19 cellular contexts compared by ENCODE assay signal in the genomic region with DNA sequence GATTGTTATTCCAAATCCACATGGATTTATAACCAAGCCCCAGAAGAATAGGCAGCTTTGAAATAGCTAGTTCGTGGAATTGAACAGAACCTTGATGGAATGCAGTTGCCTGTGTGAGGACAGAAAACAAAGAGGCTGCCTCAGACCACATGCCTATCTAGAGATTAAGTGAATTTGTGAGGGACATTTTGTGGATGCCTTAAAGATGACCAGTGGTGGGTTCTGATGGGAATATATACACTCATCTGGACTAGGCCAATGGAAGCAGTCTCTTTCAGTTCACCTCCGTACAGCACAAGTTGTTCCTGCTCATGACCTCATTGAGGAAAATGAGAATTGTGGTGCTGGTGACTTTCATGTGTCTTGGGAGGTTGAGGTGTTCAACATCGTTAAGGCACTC.
"Had no signal": no experiment of that assay in that cellular context is flagged by ENCODE, and none has a peak within 500 bp of the region (broad histone marks: within the 10 kb centered on the region; RNA-seq: fewer than 3 reads in every experiment).

No MANE protein-coding gene starts in this region.

- H3K36me3 ChIP-seq: cardiac muscle cell, neutrophil, ovary, prostate gland had no signal

- FAIRE-seq: endometrium had no signal

- H3K27me3 Mint-ChIP-seq: activated CD4-positive, alpha-beta memory T cell treated with anti-CD3 and anti-CD28 coated beads for 36 hours; activated naive CD4-positive, alpha-beta T cell treated with anti-CD3 and anti-CD28 coated beads, Interleukin-2, amount 50 U/mL, for 24 hours; stimulated activated naive CD8-positive, alpha-beta T cell treated with anti-CD3 and anti-CD28 coated beads, Interleukin-15, amount 100 ng/mL, for 72 hours; T-helper 17 cell had no signal

- H3K4me3 Mint-ChIP-seq: activated CD4-positive, alpha-beta memory T cell treated with anti-CD3 and anti-CD28 coated beads for 36 hours; activated naive CD4-positive, alpha-beta T cell treated with anti-CD3 and anti-CD28 coated beads, Interleukin-2, amount 50 U/mL, for 24 hours; natural killer cell; stimulated activated naive CD8-positive, alpha-beta T cell treated with anti-CD3 and anti-CD28 coated beads, Interleukin-15, amount 100 ng/mL, for 72 hours; T-helper 17 cell had no signal

- H3K9me3 Mint-ChIP-seq: activated CD4-positive, alpha-beta memory T cell treated with anti-CD3 and anti-CD28 coated beads for 36 hours; activated naive CD4-positive, alpha-beta T cell treated with anti-CD3 and anti-CD28 coated beads, Interleukin-2, amount 50 U/mL, for 24 hours; natural killer cell had no signal

- ATAC-seq: heart left ventricle; left lobe of liver; lower lobe of right lung; natural killer cell; stimulated activated naive CD8-positive, alpha-beta T cell treated with anti-CD3 and anti-CD28 coated beads, Interleukin-15, amount 100 ng/mL, for 72 hours; T-helper 17 cell had no signal

- H3K4me1 ChIP-seq: heart left ventricle, lower lobe of right lung, prostate gland, tibial artery had no signal

- H3K9me3 ChIP-seq: heart left ventricle, lower lobe of right lung, neutrophil, ovary, prostate gland, tibial artery had no signal

- H3K4me1 Mint-ChIP-seq: activated naive CD4-positive, alpha-beta T cell treated with anti-CD3 and anti-CD28 coated beads, Interleukin-2, amount 50 U/mL, for 24 hours; natural killer cell; stimulated activated naive CD8-positive, alpha-beta T cell treated with anti-CD3 and anti-CD28 coated beads, Interleukin-15, amount 100 ng/mL, for 72 hours; T-helper 17 cell had no signal

- H3K4me3 ChIP-seq: cardiac muscle cell, heart left ventricle, lower lobe of right lung, ovary, prostate gland, tibial artery had no signal

- DNase-seq: activated CD4-positive, alpha-beta memory T cell treated with anti-CD3 and anti-CD28 coated beads for 36 hours; activated CD4-positive, alpha-beta T cell treated with anti-CD3 and anti-CD28 coated beads for 48 hours; activated CD4-positive, CD25-positive, alpha-beta regulatory T cell; activated gamma-delta T cell; heart left ventricle; lower lobe of right lung; natural killer cell; ovary; stimulated activated CD4-positive, alpha-beta T cell treated with anti-CD3 and anti-CD28 coated beads, Interleukin-1b, Interleukin-23, amount 100 ng/mL, for 48 hours; stimulated activated naive CD8-positive, alpha-beta T cell treated with anti-CD3 and anti-CD28 coated beads, Interleukin-15, amount 100 ng/mL, for 72 hours; SW 1271; T-helper 17 cell; tibial artery had no signal

- H3K27ac ChIP-seq: cardiac muscle cell, heart left ventricle, lower lobe of right lung, neutrophil, ovary, prostate gland, tibial artery had no signal

- H3K27me3 ChIP-seq: cardiac muscle cell, heart left ventricle, neutrophil, ovary, tibial artery had no signal

- H3K36me3 Mint-ChIP-seq: activated CD4-positive, alpha-beta memory T cell treated with anti-CD3 and anti-CD28 coated beads for 36 hours; activated naive CD4-positive, alpha-beta T cell treated with anti-CD3 and anti-CD28 coated beads, Interleukin-2, amount 50 U/mL, for 24 hours had no signal
